In the genomic region with DNA sequence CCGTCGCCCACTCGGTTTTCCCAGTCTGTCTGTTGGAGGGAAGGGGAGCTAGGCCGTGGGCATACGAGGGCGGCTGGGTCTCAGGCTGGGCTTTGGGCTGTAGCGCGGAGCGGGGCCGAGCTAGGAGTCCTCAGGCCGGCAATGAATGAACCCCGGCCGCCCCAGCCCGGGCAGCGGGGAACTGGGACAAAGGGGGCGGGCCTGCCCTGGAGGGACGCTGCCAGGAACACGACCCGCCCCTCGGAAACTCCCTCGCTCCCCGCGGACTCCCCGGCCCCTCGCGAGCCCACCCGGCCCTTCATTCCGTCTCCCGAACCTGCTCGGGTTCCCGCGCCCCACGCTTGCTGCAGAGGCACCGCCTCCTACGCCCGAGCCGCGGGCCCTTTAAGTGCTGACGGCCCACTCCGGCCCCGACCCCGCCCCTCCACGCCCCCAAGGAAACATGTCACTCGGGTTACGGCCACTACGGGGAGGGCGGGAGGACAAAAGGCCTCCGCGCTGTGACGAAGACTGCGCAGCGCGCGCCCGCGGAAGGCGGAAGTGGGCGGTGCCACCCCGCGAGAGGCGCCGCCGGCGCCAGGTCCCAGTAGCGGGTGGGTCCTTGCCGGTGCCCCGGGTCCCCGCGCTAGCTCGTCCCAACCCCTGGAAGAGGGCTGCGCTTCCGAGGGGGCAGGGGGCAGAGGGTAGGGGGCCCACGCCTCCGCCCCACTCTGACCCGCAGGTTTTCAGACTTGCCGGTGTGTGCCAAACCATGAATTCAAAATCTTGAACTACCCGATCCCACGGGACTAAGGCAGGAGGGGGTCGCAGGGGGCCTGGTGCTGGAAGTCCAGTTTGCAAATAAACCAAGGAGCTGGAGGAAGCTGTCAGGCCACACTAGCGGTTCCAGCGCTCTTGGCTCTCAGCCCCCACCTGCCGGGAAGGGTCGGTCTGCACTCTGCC, we compare ENCODE assay signal across 8 cellular contexts. TPM values are rescaled to one million over a fixed set of nuclear protein-coding genes. Genes with fewer than 3 reads are reported as not detected.
DNase-seq lines count a peak whose midpoint lies in the region; ATAC-seq and TF ChIP-seq lines count a peak whose summit lies in the region.

Gene GALE (minus strand): TSS at position 359 of the 942 bp plus-strand sequence. CDS start 1,747 bp downstream, outside the sequence.

- intact Hi-C loops in activated CD4-positive, alpha-beta T cell treated with anti-CD3 and anti-CD28 coated beads for 36 hours (cut with DNase I, micrococcal nuclease): loop anchor here (1.0 to 10.0 kb wide), 14 partner anchors 9 to 843 kb away; partner anchors contain the start of genes HMGCL (in 2 of the 2), LYPLA2 (in 2 of the 2), PNRC2 (in 2 of the 2) and ELOA (in 1 of the 2)

- peak within 1 kb of the TSS; percentile 84 for H3K27ac Mint-ChIP-seq in activated CD4-positive, alpha-beta T cell treated with anti-CD3 and anti-CD28 coated beads for 36 hours
- peak within 1 kb of the TSS; percentile 94 for H3K27ac Mint-ChIP-seq in chondrocyte (ENCODE audit: unreplicated experiment)

- no peaks in the 10 kb centered on the region for H3K9me3 Mint-ChIP-seq in activated CD4-positive, alpha-beta T cell treated with anti-CD3 and anti-CD28 coated beads for 36 hours (ENCODE audit: low read depth)
- H3K9me3 Mint-ChIP-seq in chondrocyte (ENCODE audit: low read depth): no peaks in the 10 kb centered on the region

- no peaks in the 10 kb centered on the region for H3K27me3 Mint-ChIP-seq in activated CD4-positive, alpha-beta T cell treated with anti-CD3 and anti-CD28 coated beads for 36 hours
- no peaks in the 10 kb centered on the region for H3K27me3 Mint-ChIP-seq in chondrocyte (ENCODE audit: low read depth)

- TF ChIP-seq CTCF in chondrocyte (IDR thresholded peaks at IDR 0.05): no peak

- H3K36me3 Mint-ChIP-seq in activated CD4-positive, alpha-beta T cell treated with anti-CD3 and anti-CD28 coated beads for 36 hours (ENCODE audit: low read depth): peaks cover 16% of the 10 kb centered on the region
- no peaks in the 10 kb centered on the region for H3K36me3 Mint-ChIP-seq in chondrocyte (ENCODE audit: low read depth)

- H3K4me3 Mint-ChIP-seq in activated CD4-positive, alpha-beta T cell treated with anti-CD3 and anti-CD28 coated beads for 36 hours: peak within 1 kb of the TSS; percentile 86
- peak within 1 kb of the TSS; percentile 85 for H3K4me3 Mint-ChIP-seq in chondrocyte (ENCODE audit: unreplicated experiment)

- CTCF ChIA-PET in activated CD4-positive, alpha-beta T cell treated with anti-CD3 and anti-CD28 coated beads for 36 hours (lab: Charles Lee): interaction anchor here (0.8 to 5.3 kb wide), 9 partner anchors 9 to 944 kb away, joined by 3 to 22 read pairs (median 4); partner anchors contain the start of genes CLIC4, HMGCL and PITHD1

- ATAC-seq in GM19043 (IDR thresholded peaks at IDR 0.05; ENCODE audit: low read depth, unreplicated experiment) (peak; percentile 79), HG03432 (IDR thresholded peaks at IDR 0.05; ENCODE audit: unreplicated experiment) (peak; percentile 74)
- peak; percentile 84 for ATAC-seq in activated CD4-positive, alpha-beta T cell treated with anti-CD3 and anti-CD28 coated beads for 36 hours

- DNase-seq in AG08396 (ENCODE audit: low spot score) (peak; percentile 99), NCI-H510A treated with DMSO at 0.1 percent for 48 hours (lab: John Stamatoyannopoulos, UW) (peak; percentile 88), chondrocyte (ENCODE audit: low spot score) (peak; percentile 96), kidney tubule cell (ENCODE audit: low spot score) (peak; percentile 97)
- peak; percentile 99 for DNase-seq in activated CD4-positive, alpha-beta T cell treated with anti-CD3 and anti-CD28 coated beads for 36 hours
- DNase-seq in stimulated activated CD4-positive, alpha-beta T cell treated with anti-CD3 and anti-CD28 coated beads, Interleukin-1b, Interleukin-23, amount 100 ng/mL, for 1 hour (ENCODE audit: low read depth in 2 of 2): peak; percentile 93 to 98

- POLR2A ChIA-PET in activated CD4-positive, alpha-beta T cell treated with anti-CD3 and anti-CD28 coated beads for 36 hours (lab: Charles Lee): interaction anchor here (0.7 to 2.1 kb wide), 5 partner anchors 9 to 267 kb away, joined by 3 to 6 read pairs (median 4); partner anchors contain the start of genes HMGCL, LYPLA2 and PITHD1

- H3K4me1 Mint-ChIP-seq in activated CD4-positive, alpha-beta T cell treated with anti-CD3 and anti-CD28 coated beads for 36 hours: peaks cover 13% of the 10 kb centered on the region
- peaks cover 14% of the 10 kb centered on the region for H3K4me1 Mint-ChIP-seq in chondrocyte (ENCODE audit: low read depth)

RNA-seq across cellular contexts. Expression of gene GALE, which starts in this region (rescaled TPM):
- total RNA-seq in activated CD4-positive, alpha-beta T cell treated with anti-CD3 and anti-CD28 coated beads for 36 hours: 10 to 100 TPM; 27.4 to 35.6 TPM
- 24.9 to 34.0 TPM (median 25.7 TPM) in 3 replicates for total RNA-seq in chondrocyte

Comparison
In these comparisons a context has a peak if more than half of its experiments do, and no peak if none do; other contexts are left out.
1. Peak in every context shown above with its lines: DNase-seq and ATAC-seq.